Comparison of ENCODE assay signal across 8 cellular contexts in the genomic region with DNA sequence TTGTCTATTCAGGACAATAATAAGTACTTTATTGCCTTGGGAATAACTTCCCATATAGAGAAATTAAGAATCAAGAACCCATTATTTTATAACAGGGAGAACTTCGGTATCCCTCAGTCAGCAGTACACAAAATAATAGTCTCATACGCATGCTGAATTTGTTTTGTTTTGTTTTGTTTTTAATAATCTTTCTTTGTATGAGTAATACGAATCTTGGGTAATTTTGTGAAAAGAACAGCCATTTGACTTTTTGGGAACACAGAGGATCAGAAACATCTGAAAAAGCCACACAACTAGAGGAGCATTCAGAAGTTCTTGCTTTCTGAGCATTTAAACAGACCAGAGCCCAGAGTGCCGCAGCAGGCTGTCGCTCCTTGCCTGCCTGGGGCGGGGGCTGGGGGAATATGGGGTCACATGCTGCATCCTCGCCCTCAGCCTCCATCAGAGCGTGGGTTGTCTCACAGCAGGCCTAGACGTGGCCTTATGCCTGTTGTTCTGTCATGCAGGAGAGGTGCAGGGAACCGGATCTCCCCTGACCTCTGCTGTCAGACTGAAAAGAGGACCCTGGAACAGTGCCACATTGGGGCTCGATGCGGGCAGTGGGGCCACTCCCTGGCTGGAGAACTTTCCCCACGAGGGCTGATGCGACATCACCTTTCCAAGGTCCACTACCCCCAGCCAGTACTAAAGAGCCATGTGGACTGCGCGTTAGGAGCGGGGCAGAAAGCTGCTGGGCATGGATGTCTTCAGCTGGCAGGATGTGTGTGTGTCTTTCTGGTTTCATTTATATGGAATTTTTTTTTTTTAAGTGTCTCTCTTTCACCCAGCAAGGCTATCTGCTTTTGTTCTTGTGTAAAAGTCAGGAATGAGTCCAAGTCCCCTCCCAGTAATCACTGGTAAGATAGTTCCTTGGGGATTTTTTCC.
DNase-seq lines count a peak whose midpoint lies in the region; ATAC-seq and TF ChIP-seq lines count a peak whose summit lies in the region.

No MANE protein-coding gene starts in this region.

- peak overlapping the region; percentile 83 for H3K27ac ChIP-seq in psoas muscle

- peak; percentile 57 to 77 for DNase-seq in dermis microvascular lymphatic vessel endothelial cell (ENCODE audit: low read depth in 2 of 2)
- DNase-seq in psoas muscle = no peak
- DNase-seq in NCI-H82 treated with DMSO at 0.1 percent for 48 hours (lab: John Stamatoyannopoulos, UW; ENCODE audit: unreplicated experiment) = no peak
- no peak for DNase-seq in DMS114 treated with DMSO at 0.1 percent for 48 hours (lab: John Stamatoyannopoulos, UW; ENCODE audit: unreplicated experiment)
- DNase-seq in NK-92 (lab: John Stamatoyannopoulos, UW; ENCODE audit: unreplicated experiment) = no peak

- no peak for TF ChIP-seq CTCF in psoas muscle (IDR thresholded peaks at IDR 0.05)

- WGBS in psoas muscle, 3 donors = 43 to 54% (median 45%) methylated on average over 17 of the region's 17 CpGs

- intact Hi-C loops in psoas muscle (cut with DNase I) = no loop called here

- no peak overlapping the region for H3K4me3 ChIP-seq in psoas muscle

- H3K27me3 ChIP-seq in psoas muscle (ENCODE audit: insufficient read depth in 3 of 3, low read length in 2 of 3) = no peaks in the 10 kb centered on the region

- H3K36me3 ChIP-seq in psoas muscle (ENCODE audit: insufficient read depth in 1 of 2, low read depth in 1 of 2) = peaks cover 0 to 7% of the 10 kb centered on the region in 2 donors

- H3K9me3 ChIP-seq in psoas muscle = no peaks in the 10 kb centered on the region

- ATAC-seq in GM19324 (IDR thresholded peaks at IDR 0.05; ENCODE audit: low FRiP score, unreplicated experiment) = peak; percentile 43
- peak; percentile 87 for ATAC-seq in HG03432 (IDR thresholded peaks at IDR 0.05; ENCODE audit: unreplicated experiment)
- ATAC-seq in psoas muscle = peak; percentile 19 to 54 (median 46)
- ATAC-seq in HG03196 (IDR thresholded peaks at IDR 0.05; ENCODE audit: unreplicated experiment) = no peak

- H3K4me1 ChIP-seq in psoas muscle = peaks cover 37% of the 10 kb centered on the region

Comparison
In these comparisons a context has a peak if more than half of its experiments do, and no peak if none do; other contexts are left out.
1. DNase-seq: peak in dermis microvascular lymphatic vessel endothelial cell (2 of 2); none in psoas muscle (0 of 2), NCI-H82 treated with DMSO at 0.1 percent for 48 hours (single experiment), DMS114 treated with DMSO at 0.1 percent for 48 hours (single experiment) and NK-92 (single experiment).